1 cellular context compared by ENCODE assay signal in genomic region chr11:64878223-64878493, GRCh38.
TF ChIP-seq lines count a peak whose summit lies in the region.

No MANE protein-coding gene starts in this region.

TF ChIP-seq in H1, 55 proteins besides CTCF, POLR2A, EP300 and RAD21:
- peak; percentile 59 for TF ChIP-seq ASH2L (IDR thresholded peaks at IDR 0.05; ENCODE audit: low read length)
- 0 out of 2 replicates have a peak, but pooled peaks have one; percentile 9 for TF ChIP-seq E2F6 (IDR thresholded peaks at IDR 0.05)
- 0 out of 2 replicates have a peak, but pooled peaks have one; percentile 9 for TF ChIP-seq BACH1 (IDR thresholded peaks at IDR 0.05; ENCODE audit: low read length)
- TF ChIP-seq RBBP5 (IDR thresholded peaks at IDR 0.05; ENCODE audit: borderline replicate concordance, low read depth, low read length) = 0 out of 2 replicates have a peak, but pooled peaks have one; percentile 17
- 0 out of 2 replicates have a peak, but pooled peaks have one; percentile 42 for TF ChIP-seq GABPA (IDR thresholded peaks at IDR 0.05; ENCODE audit: borderline replicate concordance, insufficient read depth, low read length)
- TF ChIP-seq ATF2 (IDR thresholded peaks at IDR 0.05; ENCODE audit: low read length) = no peak
- TF ChIP-seq PHF8 (conservative IDR thresholded peaks at IDR 0.05; ENCODE audit: low read depth, low read length) = no peak
- TF ChIP-seq NANOG (IDR thresholded peaks at IDR 0.05; ENCODE audit: insufficient read depth, low read depth, low read length, poor library complexity, severe bottlenecking) = no peak
- no peak for TF ChIP-seq MAX (IDR thresholded peaks at IDR 0.05)
- no peak for TF ChIP-seq RXRA (IDR thresholded peaks at IDR 0.05; ENCODE audit: insufficient read depth, low read depth, low read length)
- TF ChIP-seq SIN3A (conservative IDR thresholded peaks at IDR 0.05 in 1 of 2, IDR thresholded peaks at IDR 0.05 in 1 of 2; ENCODE audit: low read depth in 1 of 2, low read length in 2 of 2) = peak in 1 of 2 experiments; percentile 33; a peak in 1 of 4 replicates
- TF ChIP-seq KDM4A (IDR thresholded peaks at IDR 0.05; ENCODE audit: low read depth, low read length, severe bottlenecking) = peak; percentile 76
- no peak; a peak in 1 of 4 replicates for TF ChIP-seq HDAC2 (IDR thresholded peaks at IDR 0.05; ENCODE audit: borderline replicate concordance in 1 of 2, low read depth in 2 of 2, low read length in 2 of 2)
- TF ChIP-seq SRF (IDR thresholded peaks at IDR 0.05; ENCODE audit: low read depth, low read length) = no peak
